ENCODE assay signal across 10 cellular contexts in the genomic region with DNA sequence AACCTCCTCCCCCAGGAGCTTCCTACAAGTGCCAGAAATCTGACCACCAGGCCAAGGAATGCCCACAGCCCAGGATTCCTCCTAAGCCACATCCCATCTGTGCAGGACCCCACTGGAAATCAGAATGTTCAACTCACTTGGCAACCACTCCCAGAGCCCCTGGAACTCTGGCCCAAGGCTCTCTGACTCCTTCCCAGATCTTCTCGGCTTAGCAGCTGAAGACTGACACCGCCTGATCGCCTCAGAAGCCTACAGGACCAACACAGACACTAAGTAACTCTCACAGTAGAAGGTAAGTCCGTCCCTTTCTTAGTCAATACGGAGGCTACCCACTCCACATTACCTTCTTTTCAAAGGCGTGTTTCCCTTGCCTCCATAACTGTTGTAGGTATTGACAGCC. TPM values are rescaled to one million over a fixed set of nuclear protein-coding genes. Genes with fewer than 3 reads are reported as not detected.
"Had no signal": no experiment of that assay in that cellular context is flagged by ENCODE, and none has a peak within 500 bp of the region (broad histone marks: within the 10 kb centered on the region; RNA-seq: fewer than 3 reads in every experiment).

No MANE protein-coding gene starts in this region.

RNA-seq across cellular contexts. Expression of gene CRTAM, which starts 8.9 kb away (rescaled TPM):
- total RNA-seq: activated B cell treated with CpG ODN at 0.5 μM for 24 hours, cardiac muscle cell, colonic mucosa, dermis microvascular lymphatic vessel endothelial cell, epithelial cell of proximal tubule, esophagus mucosa, fibroblast of villous mesenchyme, gastroesophageal sphincter, glomerular endothelial cell had no signal
- polyA plus RNA-seq: aorta, cardiac muscle cell had no signal
